ENCODE assay signal across 26 cellular contexts in genomic region chr12:21884942-21885341, GRCh38. TPM values are rescaled to one million over a fixed set of nuclear protein-coding genes. Genes with fewer than 3 reads are reported as not detected.
DNase-seq lines count a peak whose midpoint lies in the region; ATAC-seq, FAIRE-seq and TF ChIP-seq lines count a peak whose summit lies in the region.
"Had no signal": no experiment of that assay in that cellular context is flagged by ENCODE, and none has a peak within 500 bp of the region (broad histone marks: within the 10 kb centered on the region; RNA-seq: fewer than 3 reads in every experiment).

No MANE protein-coding gene starts in this region.

- no peak for TF ChIP-seq POLR2A in HepG2 (IDR thresholded peaks at IDR 0.05; ENCODE audit: insufficient read depth in 1 of 2, low read depth in 2 of 2, low read length in 2 of 2)

- TF ChIP-seq RAD21 in liver (IDR thresholded peaks at IDR 0.05) (no peak), HepG2 (CRISPR knock-in tag; IDR thresholded peaks at IDR 0.05) (no peak)

- no peak for TF ChIP-seq CTCF in liver (IDR thresholded peaks at IDR 0.05; ENCODE audit: low read depth, low read length, missing input control)
- TF ChIP-seq CTCF in HepG2 (CRISPR knock-in tag; IDR thresholded peaks at IDR 0.05): no peak
- no peak for TF ChIP-seq CTCF in GM10266 (IDR thresholded peaks at IDR 0.05; ENCODE audit: control insufficient read depth, insufficient read depth, low read depth, missing control alignments)

- no peak overlapping the region for H3K9ac ChIP-seq in liver (ENCODE audit: low read depth in 1 of 2, low read length in 2 of 2)
- no peak overlapping the region for H3K9ac ChIP-seq in HepG2 (ENCODE audit: insufficient read depth, low read depth, low read length)
- H3K9ac ChIP-seq: SK-N-SH had no signal

- CTCF ChIA-PET in HepG2 (lab: Yijun Ruan, JAX; ENCODE audit: low intra/inter-chr PET ratio, low total read pairs): no interaction called here

- no TSS peak for BruUV-seq in HepG2 (replicated peaks; lab: Mats Ljungman, UMichigan)

- H3K27ac ChIP-seq in liver (ENCODE audit: low read depth in 1 of 2, low read length in 2 of 2) (no peak overlapping the region), HepG2 (ENCODE audit: extremely low read length, insufficient read depth, low read length) (no peak overlapping the region)
- H3K27ac ChIP-seq: RWPE1 had no signal

- no peak for TF ChIP-seq EP300 in HepG2 (IDR thresholded peaks at IDR 0.05; ENCODE audit: low read depth in 2 of 2, low read length in 2 of 2)
- TF ChIP-seq EP300 in HepG2 (CRISPR knock-in tag; IDR thresholded peaks at IDR 0.05; ENCODE audit: borderline replicate concordance): no peak

- no peak overlapping the region for H3K4me3 ChIP-seq in liver (ENCODE audit: low read depth in 1 of 3, low read length in 3 of 3)
- no peak overlapping the region for H3K4me3 ChIP-seq in HepG2 (replicated peaks in 1 of 3; ENCODE audit: insufficient read depth in 1 of 3, low read depth in 2 of 3, low read length in 3 of 3)
- H3K4me3 ChIP-seq: K562 had no signal

- no peak for ATAC-seq in HepG2
- peak; percentile 39 for ATAC-seq in left ventricle myocardium superior
- ATAC-seq in sciatic nerve: peak; percentile 31
- ATAC-seq: K562, Panc1 had no signal

- 23% methylated on average over 1 of the region's 1 CpG for WGBS in liver
- 0% methylated on average over 1 of the region's 1 CpG for WGBS in HepG2 (ENCODE audit: low lambda C conversion rate)

- H3K4me2 ChIP-seq in HepG2 (ENCODE audit: low read depth, low read length): no peak overlapping the region
- H3K4me2 ChIP-seq: SK-N-SH had no signal

- DNase-seq in HepG2 (ENCODE audit: low spot score) (no peak), left ventricle myocardium superior (no peak), sciatic nerve (ENCODE audit: low spot score) (no peak), GM10266 (ENCODE audit: extremely low spot score) (no peak), H4 (ENCODE audit: low spot score) (no peak), amygdala (lab: John Stamatoyannopoulos, UW) (no peak)
- DNase-seq: Calu3, DMS153, DND-41, H7, Kasumi-1, MV-4-11, NCI-H1105, NCI-H146, NCI-H1930, NCI-H2107, NCI-H446 treated with DMSO at 0.1 percent for 48 hours, NCI-H526, NCI-H82, SK-N-SH had no signal

- no peak for FAIRE-seq in HepG2 (lab: Jason Lieb, UNC)
- FAIRE-seq: GM19239, K562 had no signal

- intact Hi-C loops in HepG2 (cut with micrococcal nuclease; ENCODE audit: unreplicated experiment): no loop called here
- intact Hi-C loops in left ventricle myocardium superior (cut with micrococcal nuclease): no loop called here
- intact Hi-C loops in sciatic nerve (cut with DNase I): no loop called here

- H3K4me1 ChIP-seq in liver (ENCODE audit: control insufficient read depth in 4 of 4, insufficient read depth in 4 of 4, low read length in 3 of 4) (peaks cover 6 to 39% (median 29%) of the 10 kb centered on the region in 4 donors), HepG2 (ENCODE audit: insufficient read depth, low read length) (no peaks in the 10 kb centered on the region)

- in situ Hi-C loops in HepG2 (cut with HindIII; ENCODE audit: extremely low pct_ligation_motif_present, low pct_unique_long_range_greater_than_20kb): no loop called here

- H3K36me3 ChIP-seq in liver (ENCODE audit: control insufficient read depth in 4 of 4, insufficient read depth in 3 of 4, low read depth in 1 of 4, low read length in 3 of 4): peaks cover 0 to 16% (median 1%) of the 10 kb centered on the region in 4 donors
- H3K36me3 ChIP-seq in HepG2 (replicated peaks in 1 of 2; ENCODE audit: control insufficient read depth in 1 of 2, insufficient read depth in 2 of 2, low read length in 2 of 2): no peaks in the 10 kb centered on the region

- H3K9me3 ChIP-seq in liver (ENCODE audit: control insufficient read depth in 4 of 4, low read length in 3 of 4) (no peaks in the 10 kb centered on the region), HepG2 (ENCODE audit: low read length) (no peaks in the 10 kb centered on the region)
- H3K9me3 ChIP-seq: SK-N-SH had no signal

- no peaks in the 10 kb centered on the region for H3K79me2 ChIP-seq in HepG2 (ENCODE audit: insufficient read depth, low read length)

- no peaks in the 10 kb centered on the region for H4K20me1 ChIP-seq in HepG2 (ENCODE audit: insufficient read depth, low read length)

- no peaks in the 10 kb centered on the region for H3K27me3 ChIP-seq in liver (ENCODE audit: control insufficient read depth in 4 of 4, insufficient read depth in 4 of 4, low read length in 3 of 4)
- no peaks in the 10 kb centered on the region for H3K27me3 ChIP-seq in HepG2 (ENCODE audit: control insufficient read depth in 1 of 2, insufficient read depth in 2 of 2, low read length in 2 of 2)

- no peak overlapping the region for H2AFZ ChIP-seq in HepG2 (ENCODE audit: low read length)

- POLR2A ChIA-PET in HepG2 (lab: Yijun Ruan, JAX): no interaction called here

TF ChIP-seq in liver, 16 proteins besides CTCF, POLR2A, EP300 and RAD21:
- no peak for TF ChIP-seq ZBTB33 (IDR thresholded peaks at IDR 0.05)
- TF ChIP-seq, protein P1, sequence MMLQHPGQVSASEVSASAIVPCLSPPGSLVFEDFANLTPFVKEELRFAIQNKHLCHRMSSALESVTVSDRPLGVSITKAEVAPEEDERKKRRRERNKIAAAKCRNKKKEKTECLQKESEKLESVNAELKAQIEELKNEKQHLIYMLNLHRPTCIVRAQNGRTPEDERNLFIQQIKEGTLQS (IDR thresholded peaks at IDR 0.05): no peak
- peak; percentile 29 to 39 for TF ChIP-seq HNF4A (conservative IDR thresholded peaks at IDR 0.05)
TF ChIP-seq in liver: peak in this region for 1.

TF ChIP-seq in HepG2, 621 proteins besides CTCF, POLR2A, EP300 and RAD21 (continues in another document):
- TF ChIP-seq GATAD1 (CRISPR knock-in tag; IDR thresholded peaks at IDR 0.05): no peak
- TF ChIP-seq ZSCAN9 (CRISPR knock-in tag; IDR thresholded peaks at IDR 0.05; ENCODE audit: borderline replicate concordance): no peak
- no peak for TF ChIP-seq CHCHD3 (CRISPR knock-in tag; IDR thresholded peaks at IDR 0.05)
- no peak for TF ChIP-seq THAP9 (CRISPR knock-in tag; IDR thresholded peaks at IDR 0.05; ENCODE audit: borderline replicate concordance)
- TF ChIP-seq, protein P2, sequence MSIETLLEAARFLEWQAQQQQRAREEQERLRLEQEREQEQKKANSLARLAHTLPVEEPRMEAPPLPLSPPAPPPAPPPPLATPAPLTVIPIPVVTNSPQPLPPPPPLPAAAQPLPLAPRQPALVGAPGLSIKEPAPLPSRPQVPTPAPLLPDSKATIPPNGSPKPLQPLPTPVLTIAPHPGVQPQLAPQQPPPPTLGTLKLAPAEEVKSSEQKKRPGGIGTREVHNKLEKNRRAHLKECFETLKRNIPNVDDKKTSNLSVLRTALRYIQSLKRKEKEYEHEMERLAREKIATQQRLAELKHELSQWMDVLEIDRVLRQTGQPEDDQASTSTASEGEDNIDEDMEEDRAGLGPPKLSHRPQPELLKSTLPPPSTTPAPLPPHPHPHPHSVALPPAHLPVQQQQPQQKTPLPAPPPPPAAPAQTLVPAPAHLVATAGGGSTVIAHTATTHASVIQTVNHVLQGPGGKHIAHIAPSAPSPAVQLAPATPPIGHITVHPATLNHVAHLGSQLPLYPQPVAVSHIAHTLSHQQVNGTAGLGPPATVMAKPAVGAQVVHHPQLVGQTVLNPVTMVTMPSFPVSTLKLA (IDR thresholded peaks at IDR 0.05): no peak

RNA-seq across cellular contexts. Expression of gene ABCC9, which starts 56.3 kb away (rescaled TPM):
- total RNA-seq in liver (10 to 100 TPM in 1 of 2 donors, 1 to 10 TPM in 1; 2.7 to 55.6 TPM), HepG2 (2016; rRNA removed; fragmentation: Illumina TruSeq; extraction: Trizol) (not detected in 2 replicates), left ventricle myocardium superior (83.1 TPM), sciatic nerve (45.6 TPM)
- polyA plus RNA-seq in liver (10 to 100 TPM in 1 of 2 donors, 1 to 10 TPM in 1; 9.2 to 12.2 TPM), HepG2 (2011; rRNA removed) (not detected in 2 replicates)
- not detected in 2 replicates for total RNA-seq in HepG2 (2016; cell fraction: cytosol; rRNA removed; fragmentation: Illumina TruSeq; extraction: Trizol; ENCODE audit: low read depth)
- not detected in 2 replicates for total RNA-seq in HepG2 (2016; cell fraction: insoluble cytoplasmic fraction; rRNA removed; fragmentation: Illumina TruSeq; extraction: Trizol)
- total RNA-seq in HepG2 (2016; cell fraction: membrane; rRNA removed; fragmentation: Illumina TruSeq; extraction: Trizol): not detected in 2 replicates
- total RNA-seq in HepG2 (2016; cell fraction: nucleus; rRNA removed; fragmentation: Illumina TruSeq; extraction: Trizol): not detected in 2 replicates
- polyA plus RNA-seq in HepG2 (2011; cell fraction: cytosol; rRNA removed): not detected in 2 replicates
- 0.02 TPM in 1 of 2 replicates, not detected in the other for polyA plus RNA-seq in HepG2 (2011; cell fraction: nucleus; rRNA removed)
- not detected in 2 replicates for polyA plus RNA-seq in HepG2 (2012)
- not detected in 2 replicates for polyA plus RNA-seq in HepG2 (2016; cell fraction: cytosol; fragmentation: Illumina TruSeq; extraction: Trizol; ENCODE audit: low read depth)
- polyA plus RNA-seq in HepG2 (2016; cell fraction: insoluble cytoplasmic fraction; fragmentation: Illumina TruSeq; extraction: Trizol; ENCODE audit: low read depth): not detected in 2 replicates
- not detected in 2 replicates for polyA plus RNA-seq in HepG2 (2016; cell fraction: membrane; fragmentation: Illumina TruSeq; extraction: Trizol; ENCODE audit: low read depth)
- polyA plus RNA-seq in HepG2 (2016; cell fraction: nucleus; fragmentation: Illumina TruSeq; extraction: Trizol; ENCODE audit: insufficient read depth, low read depth): not detected in 2 replicates
- 0.04 and 0.07 TPM in 2 replicates for polyA minus RNA-seq in HepG2 (2011; rRNA and poly(A)+ RNA removed; ENCODE audit: low replicate concordance)
- polyA minus RNA-seq in HepG2 (2011; cell fraction: cytosol; rRNA and poly(A)+ RNA removed): not detected in 2 replicates
- 0.12 and 0.26 TPM in 2 replicates for polyA minus RNA-seq in HepG2 (2011; cell fraction: nucleus; rRNA and poly(A)+ RNA removed)
- 0.06 TPM in 1 of 2 replicates, not detected in the other for total RNA-seq in H4 (2014; rRNA removed; shearing (Covaris generic))
- total RNA-seq: Calu3, H7, OCI-LY7 had no signal
